Comparison of ENCODE assay signal across 1 cellular context in genomic region chr9:127422133-127422782, GRCh38.
A peak's percentile ranks its signal among the peaks of the same experiment; 100 is the strongest.
TF ChIP-seq lines count a peak whose summit lies in the region.

No MANE protein-coding gene starts in this region.

TF ChIP-seq in HepG2, 621 proteins besides CTCF, POLR2A, EP300 and RAD21:
- TF ChIP-seq THAP7 (CRISPR knock-in tag; IDR thresholded peaks at IDR 0.05) (no peak), MED8 (CRISPR knock-in tag; IDR thresholded peaks at IDR 0.05; ENCODE audit: insufficient replicate concordance) (peak; percentile 29), ZNF687 (CRISPR knock-in tag; IDR thresholded peaks at IDR 0.05) (0 out of 2 replicates have a peak, but pooled peaks have one; percentile 16), NFIC (IDR thresholded peaks at IDR 0.05; ENCODE audit: low read length) (no peak), TARDBP (CRISPR knock-in tag; IDR thresholded peaks at IDR 0.05) (no peak)
TF ChIP-seq in HepG2: peak in this region for 2.
